In the genomic region with DNA sequence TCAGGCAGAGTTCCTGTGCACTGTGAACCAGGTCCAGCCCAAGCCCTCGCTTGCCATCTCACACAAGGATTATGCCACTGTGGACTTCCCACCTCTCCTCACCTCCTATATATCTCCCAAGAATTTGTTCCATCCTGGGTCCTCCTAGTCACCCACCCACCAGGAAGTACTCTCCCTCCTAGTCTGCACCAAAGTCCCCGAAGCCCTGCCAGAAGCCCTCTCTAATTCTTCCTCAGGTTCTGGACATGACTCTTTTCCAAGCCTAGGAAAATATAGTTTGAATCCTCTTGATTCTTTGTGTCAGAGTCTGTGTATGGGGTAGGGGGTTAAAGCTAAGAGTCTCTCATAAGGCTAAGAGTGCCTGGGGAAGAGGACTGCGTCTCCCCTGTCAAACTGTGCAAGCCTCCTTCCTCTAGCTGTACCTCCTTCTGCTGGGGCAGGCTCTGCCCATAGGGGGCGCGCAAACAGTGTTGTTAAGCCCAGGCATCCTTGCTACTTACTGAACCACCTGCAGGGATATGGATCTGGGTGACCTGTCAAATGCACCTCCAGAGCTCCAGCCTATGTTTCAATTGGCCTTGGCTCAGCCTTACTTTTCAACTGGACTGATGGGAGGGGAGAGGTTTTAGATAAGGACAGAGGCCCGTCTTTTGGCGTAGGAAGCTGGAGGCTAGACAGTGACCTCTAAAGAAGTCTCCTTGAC, we compare ENCODE assay signal across 8 cellular contexts. TPM values are rescaled to one million over a fixed set of nuclear protein-coding genes. Genes with fewer than 3 reads are reported as not detected.
A peak's percentile ranks its signal among the peaks of the same experiment; 100 is the strongest.
DNase-seq lines count a peak whose midpoint lies in the region; ATAC-seq and TF ChIP-seq lines count a peak whose summit lies in the region.

No MANE protein-coding gene starts in this region.

- ATAC-seq in HG02840 (IDR thresholded peaks at IDR 0.05; ENCODE audit: low FRiP score, unreplicated experiment) (no peak), HG02884 (IDR thresholded peaks at IDR 0.05; ENCODE audit: unreplicated experiment) (no peak)

- no peak overlapping the region for H3K9ac ChIP-seq in Loucy (ENCODE audit: low read depth, low read length, poor library complexity, severe bottlenecking)

- no peaks in the 10 kb centered on the region for H4K20me1 ChIP-seq in Loucy (ENCODE audit: insufficient read depth, low read length, poor library complexity, severe bottlenecking)

- no peak overlapping the region for H2AFZ ChIP-seq in Loucy (ENCODE audit: low read length)

- no peaks in the 10 kb centered on the region for H3K9me2 ChIP-seq in Loucy (replicated peaks; ENCODE audit: low read depth, low read length)

- H3F3A ChIP-seq in Loucy (ENCODE audit: low read depth) = no peaks in the 10 kb centered on the region

- H3K4me2 ChIP-seq in Loucy (ENCODE audit: low read depth, low read length, poor library complexity, severe bottlenecking) = peak overlapping the region; percentile 64

- no peaks in the 10 kb centered on the region for H3K9me3 ChIP-seq in Loucy (ENCODE audit: insufficient read depth, low read depth, low read length)

- TF ChIP-seq CTCF in Loucy (conservative IDR thresholded peaks at IDR 0.05; ENCODE audit: low read length) = peak; percentile 98

- H3K4me3 ChIP-seq in Loucy (ENCODE audit: low read length, poor library complexity, severe bottlenecking) = peak overlapping the region; percentile 42

- H3K79me2 ChIP-seq in Loucy (ENCODE audit: insufficient read depth, low read length) = no peaks in the 10 kb centered on the region

- no peaks in the 10 kb centered on the region for H3K36me3 ChIP-seq in Loucy (ENCODE audit: insufficient read depth, low read length)

- DNase-seq in ELR (ENCODE audit: low read depth) = peak; percentile 80
- peak; percentile 55 for DNase-seq in SHP77 treated with DMSO at 0.1 percent for 48 hours (lab: John Stamatoyannopoulos, UW)
- DNase-seq in activated effector memory CD4-positive, alpha-beta T cell treated with anti-CD3 and anti-CD28 coated beads, Interleukin-2, amount 50 U/mL, for 16 hours = peak; percentile 91
- DNase-seq in glomerular endothelial cell (ENCODE audit: extremely low read depth, low read depth, low spot score) = peak; percentile 20
- DNase-seq in renal cortical epithelial cell (ENCODE audit: low read depth) = peak; percentile 56

- H3K4me1 ChIP-seq in Loucy (ENCODE audit: insufficient read depth, low read length, poor library complexity, severe bottlenecking) = peaks cover 20% of the 10 kb centered on the region

- no peaks in the 10 kb centered on the region for H3K27me3 ChIP-seq in Loucy (ENCODE audit: insufficient read depth, low read length, poor library complexity, severe bottlenecking)

RNA-seq across cellular contexts. Expression of a gene that starts 16.6 kb away (rescaled TPM):
- total RNA-seq in glomerular endothelial cell = not detected in 2 replicates
- 0.25 TPM in 1 of 2 replicates, not detected in the other for total RNA-seq in renal cortical epithelial cell

RNA-seq across cellular contexts. Expression of a gene that starts 42.7 kb away (rescaled TPM):
- not detected in 2 replicates for total RNA-seq in glomerular endothelial cell
- total RNA-seq in renal cortical epithelial cell = not detected in 2 replicates

Comparison
In these comparisons a context has a peak if more than half of its experiments do, and no peak if none do; other contexts are left out.
1. DNase-seq: peak in every context shown above with its lines; median percentile 91 in activated effector memory CD4-positive, alpha-beta T cell treated with anti-CD3 and anti-CD28 coated beads, Interleukin-2, amount 50 U/mL, for 16 hours; 80 in ELR; 56 in renal cortical epithelial cell; 55 in SHP77 treated with DMSO at 0.1 percent for 48 hours; 20 in glomerular endothelial cell.